ENCODE assay signal across 12 cellular contexts in genomic region chr7:74029991-74030415, GRCh38. TPM values are rescaled to one million over a fixed set of nuclear protein-coding genes. Genes with fewer than 3 reads are reported as not detected.
DNase-seq lines count a peak whose midpoint lies in the region; ATAC-seq and TF ChIP-seq lines count a peak whose summit lies in the region.
"Had no signal": no experiment of that assay in that cellular context is flagged by ENCODE, and none has a peak within 500 bp of the region (broad histone marks: within the 10 kb centered on the region; RNA-seq: fewer than 3 reads in every experiment).

No MANE protein-coding gene starts in this region.

- ATAC-seq in heart left ventricle: no peak
- no peak for ATAC-seq in gastroesophageal sphincter
- no peak for ATAC-seq in aorta (ENCODE audit: low FRiP score)
- no peak for ATAC-seq in HG03095 (IDR thresholded peaks at IDR 0.05; ENCODE audit: unreplicated experiment)
- no peak for ATAC-seq in GM18858 (IDR thresholded peaks at IDR 0.05; ENCODE audit: unreplicated experiment)
- ATAC-seq: activated CD4-positive, alpha-beta T cell treated with anti-CD3 and anti-CD28 coated beads for 36 hours had no signal

- TF ChIP-seq CTCF in heart left ventricle (IDR thresholded peaks at IDR 0.05) (no peak), gastroesophageal sphincter (IDR thresholded peaks at IDR 0.05) (no peak)

- intact Hi-C loops in heart left ventricle (cut with DNase I): loop anchor here in 7 of 10 donors (5.0 to 10.0 kb wide), 5 partner anchors 43 to 163 kb away; no protein-coding TSS in a partner anchor
- intact Hi-C loops in cardiac septum (cut with DNase I): loop anchor here (5.0 kb wide), 1 partner anchor 163 kb away; no protein-coding TSS in a partner anchor
- intact Hi-C loops in aorta (cut with DNase I): loop anchor here (5.0 to 10.0 kb wide), 4 partner anchors 38 to 163 kb away; no protein-coding TSS in a partner anchor

- peak overlapping the region in 9 of 12 donors; percentile 31 to 91 (median 83) for H3K27ac ChIP-seq in heart left ventricle
- peak overlapping the region; percentile 44 to 96 (median 88) for H3K27ac ChIP-seq in gastroesophageal sphincter
- H3K27ac ChIP-seq in aorta (ENCODE audit: low read depth in 1 of 2, low read length in 2 of 2): peak overlapping the region; percentile 24 to 97
- H3K27ac ChIP-seq: colonic mucosa had no signal

- DNase-seq in heart left ventricle (peak in 1 of 5 donors; percentile 21), cardiac septum (ENCODE audit: low spot score) (no peak), pons (ENCODE audit: low spot score) (peak; percentile 54), aorta (peak in 1 of 2 donors; percentile 74), AG08395 (ENCODE audit: low spot score) (no peak)
- DNase-seq: activated CD4-positive, alpha-beta T cell treated with anti-CD3 and anti-CD28 coated beads for 36 hours; colonic mucosa; GOT3; NCI-H526 had no signal

- H3K4me3 ChIP-seq in heart left ventricle (peak overlapping the region in 11 of 12 donors; percentile 37 to 83 (median 63)), gastroesophageal sphincter (peak overlapping the region; percentile 70 to 71), aorta (ENCODE audit: low read length in 2 of 2) (peak overlapping the region; percentile 76 to 78)
- H3K4me3 ChIP-seq: colonic mucosa had no signal

- TF ChIP-seq EP300 in gastroesophageal sphincter (IDR thresholded peaks at IDR 0.05): no peak

- 38 to 46% (median 41%) methylated on average over 8 of the region's 8 CpGs for WGBS in heart left ventricle, 4 donors
- WGBS in gastroesophageal sphincter (ENCODE audit: low coverage in 1 of 2), 2 donors: 0 to 12% methylated on average over 2 of the region's 8 CpGs
- 0 to 2% methylated on average over 8 of the region's 8 CpGs for WGBS in aorta, 2 donors

- H3K36me3 ChIP-seq in heart left ventricle (peaks cover 0 to 5% (median 0%) of the 10 kb centered on the region in 9 donors), gastroesophageal sphincter (peaks cover 0 to 23% of the 10 kb centered on the region in 2 donors), aorta (ENCODE audit: control insufficient read depth in 1 of 2, insufficient read depth in 2 of 2, low read length in 1 of 2) (no peaks in the 10 kb centered on the region)
- H3K36me3 ChIP-seq: colonic mucosa had no signal

- H3K4me1 ChIP-seq in heart left ventricle (peaks cover 8 to 79% (median 40%) of the 10 kb centered on the region in 12 donors), gastroesophageal sphincter (peaks cover 0 to 100% (median 55%) of the 10 kb centered on the region in 3 donors), aorta (ENCODE audit: control insufficient read depth in 1 of 2, insufficient read depth in 2 of 2, low read length in 2 of 2) (peaks cover 0 to 8% of the 10 kb centered on the region in 2 donors)
- H3K4me1 ChIP-seq: colonic mucosa had no signal

- no peak for TF ChIP-seq POLR2A in heart left ventricle (IDR thresholded peaks at IDR 0.05)
- TF ChIP-seq POLR2A in gastroesophageal sphincter (IDR thresholded peaks at IDR 0.05): no peak

- peaks cover 0 to 47% (median 0%) of the 10 kb centered on the region in 9 donors for H3K27me3 ChIP-seq in heart left ventricle
- no peaks in the 10 kb centered on the region for H3K27me3 ChIP-seq in gastroesophageal sphincter
- H3K27me3 ChIP-seq in aorta (ENCODE audit: control insufficient read depth in 1 of 2, insufficient read depth in 2 of 2, low read length in 1 of 2): no peaks in the 10 kb centered on the region
- H3K27me3 ChIP-seq: colonic mucosa had no signal

- H3K9me3 ChIP-seq in heart left ventricle (no peaks in the 10 kb centered on the region), gastroesophageal sphincter (no peaks in the 10 kb centered on the region), aorta (ENCODE audit: control insufficient read depth, low read length) (no peaks in the 10 kb centered on the region)
- H3K9me3 ChIP-seq: colonic mucosa had no signal

RNA-seq across cellular contexts. Expression of gene ELN, which starts 2.0 kb away (rescaled TPM):
- total RNA-seq in heart left ventricle: 10 to 100 TPM; 17.4 to 81.1 (median 42.8) TPM
- polyA plus RNA-seq in heart left ventricle: 10 to 100 TPM; 37.9 to 68.1 TPM
- total RNA-seq in cardiac septum: 41.2 TPM
- total RNA-seq in gastroesophageal sphincter: 100 to 1,000 TPM; 316 to 703 (median 441) TPM
- total RNA-seq in aorta: 100 to 1,000 TPM; 556 to 836 TPM
- 1,000 to 10,000 TPM in 1 of 2 donors, 100 to 1,000 TPM in 1; 262 to 1,097 TPM for polyA plus RNA-seq in aorta
- total RNA-seq: activated CD4-positive, alpha-beta T cell treated with anti-CD3 and anti-CD28 coated beads for 36 hours had no signal

RNA-seq across cellular contexts. Expression of gene LIMK1, which starts 53.6 kb away (rescaled TPM):
- total RNA-seq in heart left ventricle (10 to 100 TPM in 7 of 9 donors, 1 to 10 TPM in 2; 9.3 to 23.2 (median 11.6) TPM), cardiac septum (13.6 TPM), gastroesophageal sphincter (10 to 100 TPM in 3 of 4 donors, 1 to 10 TPM in 1; 7.2 to 20.6 (median 13.2) TPM), aorta (10 to 100 TPM; 14.7 to 18.9 TPM)
- polyA plus RNA-seq in heart left ventricle (1 to 10 TPM; 6.3 to 9.3 TPM), aorta (1 to 10 TPM; 6.1 to 8.4 TPM)
